In the genomic region with DNA sequence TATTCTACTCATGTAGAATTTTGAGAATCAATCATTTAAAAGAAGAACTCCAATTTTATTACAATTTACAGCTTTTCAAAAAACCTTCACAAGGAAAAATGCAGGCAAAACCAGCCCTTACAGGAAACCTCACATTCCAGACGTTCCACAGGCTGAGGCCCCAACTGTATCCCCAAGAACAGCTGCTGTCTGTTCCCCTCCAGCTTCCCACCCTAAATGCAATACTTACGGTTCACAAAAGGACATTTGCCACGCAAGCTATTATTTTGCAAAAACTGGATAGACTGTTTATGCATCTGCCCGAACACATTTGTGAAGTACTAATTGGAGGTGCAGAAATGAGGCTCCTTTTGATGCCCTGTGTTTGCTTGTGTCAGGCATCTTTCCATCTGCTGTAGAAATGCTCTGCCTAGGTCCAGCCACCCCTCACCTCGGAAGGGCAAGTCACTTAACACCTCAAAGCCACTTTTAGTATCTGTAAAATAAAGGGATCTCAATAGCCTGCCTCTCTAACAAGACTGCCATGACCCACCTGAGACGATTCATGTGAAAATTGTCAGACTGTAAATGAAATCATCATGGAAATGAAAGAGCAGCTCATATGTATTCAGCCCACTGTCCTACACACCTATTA, we compare ENCODE assay signal across 21 cellular contexts. TPM values are rescaled to one million over a fixed set of nuclear protein-coding genes. Genes with fewer than 3 reads are reported as not detected.
A peak's percentile ranks its signal among the peaks of the same experiment; 100 is the strongest.
DNase-seq lines count a peak whose midpoint lies in the region; ATAC-seq, FAIRE-seq and TF ChIP-seq lines count a peak whose summit lies in the region.
"Had no signal": no experiment of that assay in that cellular context is flagged by ENCODE, and none has a peak within 500 bp of the region (broad histone marks: within the 10 kb centered on the region; RNA-seq: fewer than 3 reads in every experiment).

No MANE protein-coding gene starts in this region.

- H3K27me3 Mint-ChIP-seq in mesothelial cell of epicardium (ENCODE audit: low read depth) (no peaks in the 10 kb centered on the region), immature natural killer cell (ENCODE audit: low read depth in 3 of 3) (peaks cover 2 to 6% (median 3%) of the 10 kb centered on the region in 3 donors)

- TF ChIP-seq CTCF in cardiac muscle cell (IDR thresholded peaks at IDR 0.05; ENCODE audit: low read depth, low read length) (no peak), fibroblast of pulmonary artery (IDR thresholded peaks at IDR 0.05; ENCODE audit: low read length, missing control alignments) (no peak), mesothelial cell of epicardium (IDR thresholded peaks at IDR 0.05; ENCODE audit: unreplicated experiment) (no peak), pancreas (IDR thresholded peaks at IDR 0.05) (no peak)

- peaks cover 54% of the 10 kb centered on the region for H3K4me1 Mint-ChIP-seq in mesothelial cell of epicardium
- H3K4me1 Mint-ChIP-seq in immature natural killer cell = peaks cover 4 to 25% of the 10 kb centered on the region in 2 donors

- H3K27ac ChIP-seq in cardiac muscle cell (no peak overlapping the region), pancreas (no peak overlapping the region)
- H3K27ac ChIP-seq: upper lobe of left lung had no signal

- H3K9me3 Mint-ChIP-seq in mesothelial cell of epicardium = no peaks in the 10 kb centered on the region
- peaks cover 0 to 3% (median 0%) of the 10 kb centered on the region in 6 donors for H3K9me3 Mint-ChIP-seq in immature natural killer cell
- H3K9me3 Mint-ChIP-seq: activated T-helper 2 cell treated with anti-CD3 and anti-CD28 coated beads, Interferon-gamma antibody, Interleukin-2, Interleukin-4, amounts not matched to agents 10 μg/mL and 5 μg/mL and 100 μg/mL, durations not matched to agents 14 hours and 24 hours and 36 hours; CD4-positive, alpha-beta T cell had no signal

- 50 to 51% methylated on average over 6 of the region's 6 CpGs for WGBS in pancreas, 2 donors

- no peak overlapping the region for H3K4me3 ChIP-seq in cardiac muscle cell
- H3K4me3 ChIP-seq in fibroblast of pulmonary artery (replicated peaks; ENCODE audit: low read depth, low read length) = no peak overlapping the region
- no peak overlapping the region for H3K4me3 ChIP-seq in pancreas
- H3K4me3 ChIP-seq: upper lobe of left lung had no signal

- H3K4me1 ChIP-seq in cardiac muscle cell (ENCODE audit: low read depth) (peaks cover 21% of the 10 kb centered on the region), pancreas (no peaks in the 10 kb centered on the region)
- H3K4me1 ChIP-seq: upper lobe of left lung had no signal

- peak overlapping the region; percentile 8 for H3K4me3 Mint-ChIP-seq in mesothelial cell of epicardium
- no peak overlapping the region for H3K4me3 Mint-ChIP-seq in immature natural killer cell
- H3K4me3 Mint-ChIP-seq: CD4-positive, alpha-beta T cell had no signal

- H3K27ac Mint-ChIP-seq in mesothelial cell of epicardium (peak overlapping the region; percentile 75), immature natural killer cell (no peak overlapping the region)
- H3K27ac Mint-ChIP-seq: activated T-helper 2 cell treated with anti-CD3 and anti-CD28 coated beads, Interferon-gamma antibody, Interleukin-2, Interleukin-4, amounts not matched to agents 10 μg/mL and 5 μg/mL and 100 μg/mL, durations not matched to agents 14 hours and 24 hours and 36 hours; CD4-positive, alpha-beta T cell had no signal

- FAIRE-seq in urothelium cell line (lab: Jason Lieb, UNC) = no peak
- no peak for FAIRE-seq in pancreas (lab: Jason Lieb, UNC)
- FAIRE-seq: colon had no signal

- H3K36me3 ChIP-seq in cardiac muscle cell = no peaks in the 10 kb centered on the region
- no peaks in the 10 kb centered on the region for H3K36me3 ChIP-seq in pancreas
- H3K36me3 ChIP-seq: upper lobe of left lung had no signal

- no peak for ATAC-seq in Right ventricle myocardium superior (ENCODE audit: poor library complexity)
- no peak for ATAC-seq in HG03520 (IDR thresholded peaks at IDR 0.05; ENCODE audit: unreplicated experiment)
- no peak for ATAC-seq in pancreas
- ATAC-seq: left cardiac atrium had no signal

- intact Hi-C loops in Right ventricle myocardium superior (cut with DNase I) (no loop called here), pancreas (cut with DNase I) (no loop called here)

- H3K9me3 ChIP-seq in cardiac muscle cell (ENCODE audit: low read depth) = no peaks in the 10 kb centered on the region
- no peaks in the 10 kb centered on the region for H3K9me3 ChIP-seq in pancreas
- H3K9me3 ChIP-seq: upper lobe of left lung had no signal

- H3K36me3 Mint-ChIP-seq in mesothelial cell of epicardium (no peaks in the 10 kb centered on the region), immature natural killer cell (no peaks in the 10 kb centered on the region)

- DNase-seq in cardiac muscle cell (ENCODE audit: low read depth in 1 of 2, low spot score in 1 of 2) = peak; percentile 43 to 88
- no peak for DNase-seq in Right ventricle myocardium superior
- DNase-seq in fibroblast of pulmonary artery (ENCODE audit: low read depth) = peak; percentile 88
- DNase-seq in mesothelial cell of epicardium (ENCODE audit: low spot score in 2 of 2, unreplicated experiment in 2 of 2) = no peak
- DNase-seq in urothelium cell line (ENCODE audit: low spot score) = peak; percentile 26
- DNase-seq in pancreas = no peak
- DNase-seq in immature natural killer cell = no peak
- DNase-seq: 8988T; CD4-positive, alpha-beta T cell; Kasumi-1; left cardiac atrium; NCI-H146; posterior cingulate gyrus; SHP77; stimulated activated naive CD4-positive, alpha-beta T cell treated with Interleukin-2 at 50 U/mL for 16 hours; T-helper 2 cell; upper lobe of left lung had no signal

- no peaks in the 10 kb centered on the region for H3K27me3 ChIP-seq in cardiac muscle cell
- H3K27me3 ChIP-seq in pancreas = peaks cover 0 to 3% (median 0%) of the 10 kb centered on the region in 4 donors
- H3K27me3 ChIP-seq: upper lobe of left lung had no signal

RNA-seq across cellular contexts. Expression of gene PDE10A, which starts 26.5 kb away (rescaled TPM):
- total RNA-seq in cardiac muscle cell (3.0 and 5.4 TPM in 2 replicates), Right ventricle myocardium superior (11.6 TPM), mesothelial cell of epicardium (12.8 to 14.3 TPM (median 13.0 TPM) in 3 replicates), pancreas (1 to 10 TPM in 5 of 6 donors, under 1 TPM in 1; 0.83 to 4.0 (median 2.5) TPM)
- polyA plus RNA-seq in cardiac muscle cell (0.82 and 1.5 TPM in 2 replicates), pancreas (1 to 10 TPM; 2.6 to 5.7 TPM), immature natural killer cell (not detected)
- total RNA-seq: activated CD8-positive, alpha-beta memory T cell treated with anti-CD3 and anti-CD28 coated beads for 36 hours; activated T-helper 2 cell treated with anti-CD3 and anti-CD28 coated beads, Interferon-gamma antibody, Interleukin-2, Interleukin-4, amounts not matched to agents 10 μg/mL and 5 μg/mL and 100 μg/mL, durations not matched to agents 14 hours and 24 hours and 36 hours; CD4-positive, alpha-beta T cell had no signal

Comparison
In these comparisons a context has a peak if more than half of its experiments do, and no peak if none do; other contexts are left out.
1. DNase-seq: peak in cardiac muscle cell (2 of 2), fibroblast of pulmonary artery (single experiment) and urothelium cell line (single experiment); none in Right ventricle myocardium superior (single experiment), mesothelial cell of epicardium (0 of 2), pancreas (0 of 6) and immature natural killer cell (0 of 3).